1 cellular context compared by ENCODE assay signal in genomic region chr6:13427346-13427745, GRCh38.
TF ChIP-seq lines count a peak whose summit lies in the region.

No MANE protein-coding gene starts in this region.

TF ChIP-seq in WTC11, 78 proteins besides CTCF, POLR2A, EP300 and RAD21 (continued from another document):
- TF ChIP-seq E2F5 (CRISPR knock-in tag; IDR thresholded peaks at IDR 0.05): no peak
